ENCODE assay signal across 20 cellular contexts in the genomic region with DNA sequence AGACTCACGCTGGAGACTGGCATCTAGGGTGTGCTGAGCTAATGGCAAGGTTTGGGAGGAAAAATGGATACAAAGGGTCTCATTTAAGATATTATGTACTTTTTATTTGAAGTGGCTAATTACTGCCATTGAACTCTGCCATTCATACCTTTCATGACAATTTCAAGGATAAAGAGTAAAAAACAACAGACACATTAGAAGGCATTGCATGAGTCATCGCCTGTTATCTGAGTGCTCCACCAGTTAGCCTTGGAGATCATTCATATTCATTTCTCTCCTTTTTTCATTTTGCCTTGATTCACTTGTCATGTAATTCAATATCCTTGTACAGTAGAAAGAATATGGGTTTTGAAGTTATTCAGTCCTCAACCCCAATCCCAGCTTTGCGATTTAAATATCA.
A peak's percentile ranks its signal among the peaks of the same experiment; 100 is the strongest.
DNase-seq lines count a peak whose midpoint lies in the region; ATAC-seq, FAIRE-seq and TF ChIP-seq lines count a peak whose summit lies in the region.
"Had no signal": no experiment of that assay in that cellular context is flagged by ENCODE, and none has a peak within 500 bp of the region (broad histone marks: within the 10 kb centered on the region; RNA-seq: fewer than 3 reads in every experiment).

No MANE protein-coding gene starts in this region.

- no peak for TF ChIP-seq POLR2A in H1 (IDR thresholded peaks at IDR 0.05; ENCODE audit: control extremely low read depth in 1 of 2, low read depth in 2 of 2, low read length in 2 of 2)

- no peaks in the 10 kb centered on the region for H3K9me3 ChIP-seq in H1 (ENCODE audit: insufficient read depth in 2 of 2, low read depth in 1 of 2, low read length in 1 of 2)
- H3K9me3 ChIP-seq: ascending aorta, colonic mucosa, pancreas had no signal

- no peak for FAIRE-seq in H1 (lab: Jason Lieb, UNC)
- FAIRE-seq: kidney, pancreas, TTC549, urothelium cell line had no signal

- POLR2A ChIA-PET in H1 (lab: Charles Lee; ENCODE audit: partially characterized antibody): no interaction called here

- WGBS in H1 (ENCODE audit: extremely low coverage in 1 of 2, insufficient coverage in 1 of 2, insufficient read length in 1 of 2, insufficient replicate concordance in 2 of 2, low coverage in 1 of 2, low lambda C conversion rate in 2 of 2, missing lambda C conversion rate in 1 of 2), 2 experiments: 91% methylated on average over 3 of the region's 3 CpGs; no CpG with 5 or more reads in 1 of the 2 experiments

- no peak overlapping the region for H2BK15ac ChIP-seq in H1 (ENCODE audit: low read length)

- no peak overlapping the region for H3K4ac ChIP-seq in H1 (replicated peaks; ENCODE audit: insufficient read length, low read depth, low read length)

- no peaks in the 10 kb centered on the region for H3K79me2 ChIP-seq in H1 (ENCODE audit: control insufficient read depth in 1 of 2, insufficient read depth in 2 of 2, low read length in 2 of 2)

- H3K36me3 ChIP-seq in H1 (ENCODE audit: control insufficient read depth in 2 of 4, insufficient read depth in 4 of 4, low read length in 3 of 4): no peaks in the 10 kb centered on the region
- H3K36me3 ChIP-seq: ascending aorta, colonic mucosa, pancreas had no signal

- CTCF ChIA-PET in H1 (lab: Charles Lee; ENCODE audit: partially characterized antibody): interaction anchor here (1.3 kb wide), 1 partner anchor 9 kb away, joined by 6 read pairs; no protein-coding TSS in a partner anchor

- H4K5ac ChIP-seq in H1 (ENCODE audit: insufficient read length, low read depth, low read length): no peak overlapping the region

- H3K79me1 ChIP-seq in H1 (ENCODE audit: low read depth, low read length): no peaks in the 10 kb centered on the region

- no peak overlapping the region for H3K56ac ChIP-seq in H1 (replicated peaks; ENCODE audit: insufficient read length, low read depth, low read length)

- H2AK5ac ChIP-seq in H1 (ENCODE audit: low read depth, low read length): no peak overlapping the region

- no peak overlapping the region for H3K27ac ChIP-seq in H1 (ENCODE audit: low read depth, low read length)
- H3K27ac ChIP-seq: ascending aorta, colonic mucosa, pancreas had no signal

- H3K23ac ChIP-seq in H1 (ENCODE audit: insufficient read length): no peak overlapping the region

- H3K23me2 ChIP-seq in H1 (ENCODE audit: low read depth, low read length): no peaks in the 10 kb centered on the region; the same call in 1 of the 2 replicates

- H3K4me3 ChIP-seq in H1 (ENCODE audit: extremely low read depth in 1 of 4, insufficient read depth in 2 of 4, low read depth in 3 of 4, low read length in 4 of 4): no peak overlapping the region
- H3K4me3 ChIP-seq: ascending aorta, colonic mucosa, pancreas had no signal

- TF ChIP-seq RAD21 in H1 (IDR thresholded peaks at IDR 0.05 in 1 of 2, conservative IDR thresholded peaks at IDR 0.05 in 1 of 2; ENCODE audit: low read depth in 2 of 2, low read length in 2 of 2): no peak

- no peak overlapping the region for H3K9ac ChIP-seq in H1 (replicated peaks in 1 of 4; ENCODE audit: extremely low read depth in 1 of 4, low read depth in 3 of 4, low read length in 3 of 4)

- H3K18ac ChIP-seq in H1 (ENCODE audit: extremely low read depth, low read length): no peak overlapping the region

- no peak overlapping the region for H2AFZ ChIP-seq in H1 (ENCODE audit: low read length)

- H4K20me1 ChIP-seq in H1 (replicated peaks in 1 of 2; ENCODE audit: control insufficient read depth in 1 of 2, insufficient read depth in 2 of 2, low read length in 2 of 2): no peaks in the 10 kb centered on the region

- H3K14ac ChIP-seq in H1 (ENCODE audit: insufficient read length): no peak overlapping the region

- no peak overlapping the region for H4K8ac ChIP-seq in H1 (ENCODE audit: extremely low read depth, insufficient read depth, low read length)

- TF ChIP-seq CTCF in H1 (IDR thresholded peaks at IDR 0.05; ENCODE audit: control extremely low read depth in 1 of 3, insufficient read depth in 1 of 3, low read depth in 1 of 3, low read length in 3 of 3): no peak

- no peak for TF ChIP-seq EP300 in H1 (IDR thresholded peaks at IDR 0.05; ENCODE audit: borderline replicate concordance in 1 of 2, low read depth in 2 of 2, low read length in 2 of 2)

- 0 out of 7 replicates have a peak, but pooled peaks cover 0 to 2% (median 0%) of the 10 kb centered on the region in 4 experiments for H3K4me1 ChIP-seq in H1 (replicated peaks in 1 of 4; ENCODE audit: control insufficient read depth in 3 of 4, insufficient read depth in 4 of 4, low read length in 3 of 4)
- H3K4me1 ChIP-seq: ascending aorta, colonic mucosa, pancreas had no signal

- ATAC-seq in GM18868 (IDR thresholded peaks at IDR 0.05; ENCODE audit: unreplicated experiment): no peak
- ATAC-seq: activated CD4-positive, alpha-beta T cell treated with anti-CD3 and anti-CD28 coated beads for 36 hours; pancreas had no signal

- H3K27me3 ChIP-seq in H1 (replicated peaks in 1 of 4; ENCODE audit: control insufficient read depth in 3 of 4, extremely low read depth in 1 of 4, insufficient read depth in 3 of 4, low read length in 3 of 4): no peaks in the 10 kb centered on the region
- H3K27me3 ChIP-seq: ascending aorta, colonic mucosa, pancreas had no signal

- no peak overlapping the region for H2BK12ac ChIP-seq in H1 (ENCODE audit: low read depth, low read length)

- DNase-seq in COR-L47 (lab: John Stamatoyannopoulos, UW) (peak; percentile 70), HT1080 (ENCODE audit: low read depth) (peak; percentile 4), NCI-H226 (peak; percentile 51), H1 (ENCODE audit: low read depth in 1 of 2, low spot score in 2 of 2) (no peak), activated gamma-delta T cell (lab: John Stamatoyannopoulos, UW) (no peak)
- no peak for DNase-seq in activated CD4-positive, alpha-beta T cell treated with anti-CD3 and anti-CD28 coated beads, Interleukin-2, amount 50 U/mL, for 4 hours
- DNase-seq in activated T-cell treated with anti-CD3 and anti-CD28 coated beads, Interleukin-2, amount 50 U/mL, for 1 hour: no peak
- DNase-seq: activated CD4-positive, alpha-beta T cell treated with anti-CD3 and anti-CD28 coated beads for 36 hours; activated naive CD4-positive, alpha-beta T cell; colonic mucosa; hippocampal formation; kidney; naive B cell; NCI-H2029; pancreas; stimulated activated CD4-positive, alpha-beta T cell treated with anti-CD3 and anti-CD28 coated beads, Interleukin-2, amount 100 ng/mL, for 48 hours had no signal

- H2BK5ac ChIP-seq in H1 (ENCODE audit: low read depth, low read length): no peak overlapping the region

- no peak overlapping the region for H2BK120ac ChIP-seq in H1 (replicated peaks; ENCODE audit: low read depth, low read length)

- H2BK20ac ChIP-seq in H1 (ENCODE audit: low read length): no peak overlapping the region

- no peak overlapping the region for H3K4me2 ChIP-seq in H1 (ENCODE audit: insufficient read depth in 1 of 2, low read depth in 2 of 2, low read length in 2 of 2)

- no peak overlapping the region for H4K91ac ChIP-seq in H1 (replicated peaks; ENCODE audit: insufficient read length, low read length)

TF ChIP-seq in H1, 55 proteins besides CTCF, POLR2A, EP300 and RAD21:
- peak; percentile 77 for TF ChIP-seq JUND (IDR thresholded peaks at IDR 0.05; ENCODE audit: low read length)
- TF ChIP-seq HDAC2 (IDR thresholded peaks at IDR 0.05; ENCODE audit: borderline replicate concordance in 1 of 2, low read depth in 2 of 2, low read length in 2 of 2): no peak
- no peak for TF ChIP-seq RBBP5 (IDR thresholded peaks at IDR 0.05; ENCODE audit: borderline replicate concordance, low read depth, low read length)
TF ChIP-seq in H1: peak in this region for 1.

Comparison
In these comparisons a context has a peak if more than half of its experiments do, and no peak if none do; other contexts are left out.
1. DNase-seq: peak in COR-L47 (single experiment), HT1080 (single experiment) and NCI-H226 (single experiment); none in H1 (0 of 2), activated CD4-positive, alpha-beta T cell treated with anti-CD3 and anti-CD28 coated beads, Interleukin-2, amount 50 U/mL, for 4 hours (0 of 2), activated T-cell treated with anti-CD3 and anti-CD28 coated beads, Interleukin-2, amount 50 U/mL, for 1 hour (single experiment) and activated gamma-delta T cell (single experiment).